Comparison of ENCODE assay signal across 10 cellular contexts in genomic region chr20:58048096-58048702, GRCh38.
DNase-seq lines count a peak whose midpoint lies in the region; FAIRE-seq and TF ChIP-seq lines count a peak whose summit lies in the region.
"Had no signal": no experiment of that assay in that cellular context is flagged by ENCODE, and none has a peak within 500 bp of the region (broad histone marks: within the 10 kb centered on the region; RNA-seq: fewer than 3 reads in every experiment).

No MANE protein-coding gene starts in this region.

- H3K27ac Mint-ChIP-seq in activated naive CD4-positive, alpha-beta T cell treated with anti-CD3 and anti-CD28 coated beads, Interleukin-2, amount 10 ng/mL, durations not matched to agents 7 days and 5 days, result no peak overlapping the region
- H3K27ac Mint-ChIP-seq in immature natural killer cell, result no peak overlapping the region

- H3K9ac ChIP-seq in SK-N-MC (ENCODE audit: insufficient read length), result no peak overlapping the region
- H3K9ac ChIP-seq: BLaER1 had no signal

- TF ChIP-seq CTCF in foreskin fibroblast (IDR thresholded peaks at IDR 0.05; ENCODE audit: low read depth, low read length) (no peak), uterus (IDR thresholded peaks at IDR 0.05) (no peak)

- H3K27me3 Mint-ChIP-seq in activated naive CD4-positive, alpha-beta T cell treated with anti-CD3 and anti-CD28 coated beads, Interleukin-2, amount 10 ng/mL, durations not matched to agents 7 days and 5 days, result no peaks in the 10 kb centered on the region
- peaks cover 7 to 8% (median 8%) of the 10 kb centered on the region in 3 donors for H3K27me3 Mint-ChIP-seq in immature natural killer cell (ENCODE audit: low read depth in 3 of 3)

- DNase-seq in activated naive CD4-positive, alpha-beta T cell treated with anti-CD3 and anti-CD28 coated beads, Interleukin-2, amount 10 ng/mL, durations not matched to agents 7 days and 5 days, result peak; percentile 25
- DNase-seq in activated naive CD4-positive, alpha-beta T cell treated with Interleukin-2 at 50 U/mL for 16 hours, result no peak
- DNase-seq in SK-N-MC (ENCODE audit: low read depth, low spot score) (peak; percentile 12), foreskin fibroblast (peak; percentile 28 to 66), uterus (no peak), immature natural killer cell (no peak), frontal cortex (ENCODE audit: low spot score in 2 of 2) (no peak), NCI-H345 (lab: John Stamatoyannopoulos, UW) (no peak)
- DNase-seq: hippocampal formation had no signal

- TF ChIP-seq POLR2A in uterus (IDR thresholded peaks at IDR 0.05), result no peak

- no peak overlapping the region for H3K4me3 Mint-ChIP-seq in activated naive CD4-positive, alpha-beta T cell treated with anti-CD3 and anti-CD28 coated beads, Interleukin-2, amount 10 ng/mL, durations not matched to agents 7 days and 5 days
- no peak overlapping the region for H3K4me3 Mint-ChIP-seq in immature natural killer cell

- H3K36me3 Mint-ChIP-seq in activated naive CD4-positive, alpha-beta T cell treated with anti-CD3 and anti-CD28 coated beads, Interleukin-2, amount 10 ng/mL, durations not matched to agents 7 days and 5 days, result no peaks in the 10 kb centered on the region
- H3K36me3 Mint-ChIP-seq in immature natural killer cell, result peaks cover 0 to 7% (median 0%) of the 10 kb centered on the region in 3 donors

- no peaks in the 10 kb centered on the region for H3K27me3 ChIP-seq in uterus
- H3K27me3 ChIP-seq: BLaER1 had no signal

- H3K9me3 ChIP-seq in SK-N-MC (ENCODE audit: low read depth, low read length), result no peaks in the 10 kb centered on the region
- no peaks in the 10 kb centered on the region for H3K9me3 ChIP-seq in uterus

- no peaks in the 10 kb centered on the region for H3K4me1 Mint-ChIP-seq in activated naive CD4-positive, alpha-beta T cell treated with anti-CD3 and anti-CD28 coated beads, Interleukin-2, amount 10 ng/mL, durations not matched to agents 7 days and 5 days
- H3K4me1 Mint-ChIP-seq in immature natural killer cell, result no peaks in the 10 kb centered on the region

- H3K27ac ChIP-seq in SK-N-MC (no peak overlapping the region), uterus (peak overlapping the region; percentile 78 to 81)
- H3K27ac ChIP-seq: BLaER1 had no signal

- no peak overlapping the region for H3K4me3 ChIP-seq in SK-N-MC
- no peak overlapping the region for H3K4me3 ChIP-seq in foreskin fibroblast (ENCODE audit: low read depth in 1 of 2, low read length in 2 of 2)
- no peak overlapping the region for H3K4me3 ChIP-seq in uterus
- H3K4me3 ChIP-seq: BLaER1 had no signal

- peaks cover 4 to 7% of the 10 kb centered on the region in 2 donors for H3K4me1 ChIP-seq in uterus

- no peak for FAIRE-seq in frontal cortex (lab: Jason Lieb, UNC)

- H3K36me3 ChIP-seq in SK-N-MC (ENCODE audit: insufficient read depth, low read length) (no peaks in the 10 kb centered on the region), uterus (no peaks in the 10 kb centered on the region)
- H3K36me3 ChIP-seq: BLaER1 had no signal

- intact Hi-C loops in uterus (cut with DNase I; ENCODE audit: low total_unique reads), result no loop called here

- CTCF ChIA-PET in activated naive CD4-positive, alpha-beta T cell treated with anti-CD3 and anti-CD28 coated beads, Interleukin-2, amount 10 ng/mL, durations not matched to agents 7 days and 5 days (lab: Charles Lee), result no interaction called here

- H3K9me3 Mint-ChIP-seq in activated naive CD4-positive, alpha-beta T cell treated with anti-CD3 and anti-CD28 coated beads, Interleukin-2, amount 10 ng/mL, durations not matched to agents 7 days and 5 days, result peaks cover 6% of the 10 kb centered on the region
- H3K9me3 Mint-ChIP-seq in immature natural killer cell, result peaks cover 0 to 18% (median 10%) of the 10 kb centered on the region in 6 donors

Comparison
In these comparisons a context has a peak if more than half of its experiments do, and no peak if none do; other contexts are left out.
1. DNase-seq: peak in activated naive CD4-positive, alpha-beta T cell treated with anti-CD3 and anti-CD28 coated beads, Interleukin-2, amount 10 ng/mL, durations not matched to agents 7 days and 5 days (single experiment), SK-N-MC (single experiment) and foreskin fibroblast (2 of 2); none in activated naive CD4-positive, alpha-beta T cell treated with Interleukin-2 at 50 U/mL for 16 hours (single experiment), uterus (0 of 2), immature natural killer cell (0 of 3), frontal cortex (0 of 2) and NCI-H345 (single experiment).